ENCODE assay signal across 1 cellular context in the genomic region with DNA sequence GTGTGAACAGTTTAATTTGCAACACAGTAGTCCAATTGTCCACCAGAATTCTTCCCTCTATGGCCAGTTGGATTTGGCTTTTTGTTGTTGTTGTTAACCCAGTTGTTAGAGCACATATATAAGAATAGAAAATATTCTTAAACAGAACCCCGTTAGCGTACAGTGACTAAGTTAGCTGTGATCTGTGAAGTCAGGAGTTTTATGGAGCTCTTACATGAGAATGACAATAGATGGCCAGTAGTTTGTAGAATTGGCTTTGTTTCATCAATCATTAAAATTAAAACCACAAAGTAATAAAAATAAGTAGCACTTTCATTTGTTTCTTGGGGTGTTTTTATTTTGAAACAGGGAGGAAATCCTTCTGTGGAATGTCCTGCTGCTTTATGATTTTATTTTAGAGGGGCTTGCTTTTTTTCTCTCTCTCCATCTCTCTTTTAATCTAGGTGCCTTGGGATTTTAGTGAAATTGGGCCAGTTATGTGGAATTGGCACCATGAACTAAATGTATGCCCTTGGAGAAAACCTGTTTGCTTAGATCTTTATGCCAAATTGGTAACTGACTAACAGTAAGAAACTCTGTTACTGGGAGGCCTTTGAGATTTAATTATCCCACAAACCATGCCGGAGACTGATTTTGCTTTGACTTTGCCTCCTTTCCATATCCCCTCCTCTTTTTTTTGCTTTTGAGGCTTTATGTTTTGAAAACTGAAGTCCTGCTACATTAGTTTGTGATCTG.
A peak's percentile ranks its signal among the peaks of the same experiment; 100 is the strongest.
TF ChIP-seq lines count a peak whose summit lies in the region.

No MANE protein-coding gene starts in this region.

TF ChIP-seq in HEK293, 187 proteins besides CTCF, POLR2A, EP300 and RAD21 (continued from another document and continues in another):
- TF ChIP-seq, protein P1, sequence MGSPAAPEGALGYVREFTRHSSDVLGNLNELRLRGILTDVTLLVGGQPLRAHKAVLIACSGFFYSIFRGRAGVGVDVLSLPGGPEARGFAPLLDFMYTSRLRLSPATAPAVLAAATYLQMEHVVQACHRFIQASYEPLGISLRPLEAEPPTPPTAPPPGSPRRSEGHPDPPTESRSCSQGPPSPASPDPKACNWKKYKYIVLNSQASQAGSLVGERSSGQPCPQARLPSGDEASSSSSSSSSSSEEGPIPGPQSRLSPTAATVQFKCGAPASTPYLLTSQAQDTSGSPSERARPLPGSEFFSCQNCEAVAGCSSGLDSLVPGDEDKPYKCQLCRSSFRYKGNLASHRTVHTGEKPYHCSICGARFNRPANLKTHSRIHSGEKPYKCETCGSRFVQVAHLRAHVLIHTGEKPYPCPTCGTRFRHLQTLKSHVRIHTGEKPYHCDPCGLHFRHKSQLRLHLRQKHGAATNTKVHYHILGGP (tag by site-specific recombination; IDR thresholded peaks at IDR 0.05) = no peak
- TF ChIP-seq ZNF274 (IDR thresholded peaks at IDR 0.05; ENCODE audit: low read length) (no peak), ZNF274 (tag by site-specific recombination; IDR thresholded peaks at IDR 0.05; ENCODE audit: borderline replicate concordance) (no peak), ZBTB48 (tag by site-specific recombination; IDR thresholded peaks at IDR 0.05) (no peak), OSR2 (tag by site-specific recombination; IDR thresholded peaks at IDR 0.05) (peak; percentile 19; the same call in 1 of the 2 replicates), HOXD13 (CRISPR knock-in tag; IDR thresholded peaks at IDR 0.05; ENCODE audit: borderline replicate concordance) (no peak), ZNF768 (tag by site-specific recombination; IDR thresholded peaks at IDR 0.05) (no peak), RBAK (tag by site-specific recombination; IDR thresholded peaks at IDR 0.05) (no peak), ZNF112 (tag by site-specific recombination; IDR thresholded peaks at IDR 0.05) (no peak), ZNF658 (tag by site-specific recombination; IDR thresholded peaks at IDR 0.05) (no peak), ZNF843 (tag by site-specific recombination; IDR thresholded peaks at IDR 0.05) (peak; percentile 38; the same call in 1 of the 2 replicates), ZNF555 (tag by site-specific recombination; conservative IDR thresholded peaks at IDR 0.05) (no peak), ZNF785 (tag by site-specific recombination; IDR thresholded peaks at IDR 0.05) (no peak), OVOL3 (tag by site-specific recombination; IDR thresholded peaks at IDR 0.05) (no peak), ZNF514 (tag by site-specific recombination; IDR thresholded peaks at IDR 0.05) (no peak), ZNF571 (tag by site-specific recombination; IDR thresholded peaks at IDR 0.05) (no peak), ZNF174 (tag by site-specific recombination; IDR thresholded peaks at IDR 0.05) (no peak), ZNF391 (tag by site-specific recombination; IDR thresholded peaks at IDR 0.05; ENCODE audit: borderline replicate concordance, low read depth) (no peak), ZNF16 (tag by site-specific recombination; IDR thresholded peaks at IDR 0.05; ENCODE audit: low read depth) (no peak), WT1 (tag by site-specific recombination; IDR thresholded peaks at IDR 0.05) (peak; percentile 69; the same call in 1 of the 2 replicates), ZNF560 (tag by site-specific recombination; IDR thresholded peaks at IDR 0.05; ENCODE audit: borderline replicate concordance) (no peak), ZBTB8A (tag by site-specific recombination; IDR thresholded peaks at IDR 0.05) (no peak), ZXDB (tag by site-specific recombination; IDR thresholded peaks at IDR 0.05) (no peak), ZNF341 (tag by site-specific recombination; IDR thresholded peaks at IDR 0.05; ENCODE audit: low read depth) (peak; percentile 49; the same call in 1 of the 2 replicates), ZNF157 (tag by site-specific recombination; IDR thresholded peaks at IDR 0.05) (no peak), ZNF426 (tag by site-specific recombination; IDR thresholded peaks at IDR 0.05) (no peak), ZNF664 (tag by site-specific recombination; IDR thresholded peaks at IDR 0.05) (no peak), ZNF140 (tag by site-specific recombination; IDR thresholded peaks at IDR 0.05) (no peak)
- TF ChIP-seq, protein P2, sequence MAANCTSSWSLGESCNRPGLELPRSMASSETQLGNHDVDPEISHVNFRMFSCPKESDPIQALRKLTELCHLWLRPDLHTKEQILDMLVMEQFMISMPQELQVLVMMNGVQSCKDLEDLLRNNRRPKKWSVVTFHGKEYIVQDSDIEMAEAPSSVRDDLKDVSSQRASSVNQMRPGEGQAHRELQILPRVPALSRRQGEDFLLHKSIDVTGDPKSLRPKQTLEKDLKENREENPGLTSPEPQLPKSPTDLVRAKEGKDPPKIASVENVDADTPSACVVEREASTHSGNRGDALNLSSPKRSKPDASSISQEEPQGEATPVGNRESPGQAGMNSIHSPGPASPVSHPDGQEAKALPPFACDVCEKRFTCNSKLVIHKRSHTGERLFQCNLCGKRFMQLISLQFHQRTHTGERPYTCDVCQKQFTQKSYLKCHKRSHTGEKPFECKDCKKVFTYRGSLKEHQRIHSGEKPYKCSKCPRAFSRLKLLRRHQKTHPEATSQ (tag by site-specific recombination; IDR thresholded peaks at IDR 0.05) = no peak
- TF ChIP-seq, protein P3, sequence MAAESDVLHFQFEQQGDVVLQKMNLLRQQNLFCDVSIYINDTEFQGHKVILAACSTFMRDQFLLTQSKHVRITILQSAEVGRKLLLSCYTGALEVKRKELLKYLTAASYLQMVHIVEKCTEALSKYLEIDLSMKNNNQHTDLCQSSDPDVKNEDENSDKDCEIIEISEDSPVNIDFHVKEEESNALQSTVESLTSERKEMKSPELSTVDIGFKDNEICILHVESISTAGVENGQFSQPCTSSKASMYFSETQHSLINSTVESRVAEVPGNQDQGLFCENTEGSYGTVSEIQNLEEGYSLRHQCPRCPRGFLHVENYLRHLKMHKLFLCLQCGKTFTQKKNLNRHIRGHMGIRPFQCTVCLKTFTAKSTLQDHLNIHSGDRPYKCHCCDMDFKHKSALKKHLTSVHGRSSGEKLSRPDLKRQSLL (tag by site-specific recombination; IDR thresholded peaks at IDR 0.05) = no peak
- TF ChIP-seq, protein P4, sequence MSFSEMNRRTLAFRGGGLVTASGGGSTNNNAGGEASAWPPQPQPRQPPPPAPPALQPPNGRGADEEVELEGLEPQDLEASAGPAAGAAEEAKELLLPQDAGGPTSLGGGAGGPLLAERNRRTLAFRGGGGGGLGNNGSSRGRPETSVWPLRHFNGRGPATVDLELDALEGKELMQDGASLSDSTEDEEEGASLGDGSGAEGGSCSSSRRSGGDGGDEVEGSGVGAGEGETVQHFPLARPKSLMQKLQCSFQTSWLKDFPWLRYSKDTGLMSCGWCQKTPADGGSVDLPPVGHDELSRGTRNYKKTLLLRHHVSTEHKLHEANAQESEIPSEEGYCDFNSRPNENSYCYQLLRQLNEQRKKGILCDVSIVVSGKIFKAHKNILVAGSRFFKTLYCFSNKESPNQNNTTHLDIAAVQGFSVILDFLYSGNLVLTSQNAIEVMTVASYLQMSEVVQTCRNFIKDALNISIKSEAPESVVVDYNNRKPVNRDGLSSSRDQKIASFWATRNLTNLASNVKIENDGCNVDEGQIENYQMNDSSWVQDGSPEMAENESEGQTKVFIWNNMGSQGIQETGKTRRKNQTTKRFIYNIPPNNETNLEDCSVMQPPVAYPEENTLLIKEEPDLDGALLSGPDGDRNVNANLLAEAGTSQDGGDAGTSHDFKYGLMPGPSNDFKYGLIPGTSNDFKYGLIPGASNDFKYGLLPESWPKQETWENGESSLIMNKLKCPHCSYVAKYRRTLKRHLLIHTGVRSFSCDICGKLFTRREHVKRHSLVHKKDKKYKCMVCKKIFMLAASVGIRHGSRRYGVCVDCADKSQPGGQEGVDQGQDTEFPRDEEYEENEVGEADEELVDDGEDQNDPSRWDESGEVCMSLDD (tag by site-specific recombination; IDR thresholded peaks at IDR 0.05) = no peak
- TF ChIP-seq, protein P5, sequence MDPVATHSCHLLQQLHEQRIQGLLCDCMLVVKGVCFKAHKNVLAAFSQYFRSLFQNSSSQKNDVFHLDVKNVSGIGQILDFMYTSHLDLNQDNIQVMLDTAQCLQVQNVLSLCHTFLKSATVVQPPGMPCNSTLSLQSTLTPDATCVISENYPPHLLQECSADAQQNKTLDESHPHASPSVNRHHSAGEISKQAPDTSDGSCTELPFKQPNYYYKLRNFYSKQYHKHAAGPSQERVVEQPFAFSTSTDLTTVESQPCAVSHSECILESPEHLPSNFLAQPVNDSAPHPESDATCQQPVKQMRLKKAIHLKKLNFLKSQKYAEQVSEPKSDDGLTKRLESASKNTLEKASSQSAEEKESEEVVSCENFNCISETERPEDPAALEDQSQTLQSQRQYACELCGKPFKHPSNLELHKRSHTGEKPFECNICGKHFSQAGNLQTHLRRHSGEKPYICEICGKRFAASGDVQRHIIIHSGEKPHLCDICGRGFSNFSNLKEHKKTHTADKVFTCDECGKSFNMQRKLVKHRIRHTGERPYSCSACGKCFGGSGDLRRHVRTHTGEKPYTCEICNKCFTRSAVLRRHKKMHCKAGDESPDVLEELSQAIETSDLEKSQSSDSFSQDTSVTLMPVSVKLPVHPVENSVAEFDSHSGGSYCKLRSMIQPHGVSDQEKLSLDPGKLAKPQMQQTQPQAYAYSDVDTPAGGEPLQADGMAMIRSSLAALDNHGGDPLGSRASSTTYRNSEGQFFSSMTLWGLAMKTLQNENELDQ (tag by site-specific recombination; IDR thresholded peaks at IDR 0.05; ENCODE audit: low read depth) = no peak
- TF ChIP-seq, protein P6, sequence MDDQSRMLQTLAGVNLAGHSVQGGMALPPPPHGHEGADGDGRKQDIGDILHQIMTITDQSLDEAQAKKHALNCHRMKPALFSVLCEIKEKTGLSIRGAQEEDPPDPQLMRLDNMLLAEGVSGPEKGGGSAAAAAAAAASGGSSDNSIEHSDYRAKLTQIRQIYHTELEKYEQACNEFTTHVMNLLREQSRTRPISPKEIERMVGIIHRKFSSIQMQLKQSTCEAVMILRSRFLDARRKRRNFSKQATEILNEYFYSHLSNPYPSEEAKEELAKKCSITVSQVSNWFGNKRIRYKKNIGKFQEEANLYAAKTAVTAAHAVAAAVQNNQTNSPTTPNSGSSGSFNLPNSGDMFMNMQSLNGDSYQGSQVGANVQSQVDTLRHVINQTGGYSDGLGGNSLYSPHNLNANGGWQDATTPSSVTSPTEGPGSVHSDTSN (CRISPR knock-in tag; IDR thresholded peaks at IDR 0.05) = no peak
- TF ChIP-seq, protein P7, sequence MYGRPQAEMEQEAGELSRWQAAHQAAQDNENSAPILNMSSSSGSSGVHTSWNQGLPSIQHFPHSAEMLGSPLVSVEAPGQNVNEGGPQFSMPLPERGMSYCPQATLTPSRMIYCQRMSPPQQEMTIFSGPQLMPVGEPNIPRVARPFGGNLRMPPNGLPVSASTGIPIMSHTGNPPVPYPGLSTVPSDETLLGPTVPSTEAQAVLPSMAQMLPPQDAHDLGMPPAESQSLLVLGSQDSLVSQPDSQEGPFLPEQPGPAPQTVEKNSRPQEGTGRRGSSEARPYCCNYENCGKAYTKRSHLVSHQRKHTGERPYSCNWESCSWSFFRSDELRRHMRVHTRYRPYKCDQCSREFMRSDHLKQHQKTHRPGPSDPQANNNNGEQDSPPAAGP (tag by site-specific recombination; IDR thresholded peaks at IDR 0.05) = no peak
- TF ChIP-seq, protein P8, sequence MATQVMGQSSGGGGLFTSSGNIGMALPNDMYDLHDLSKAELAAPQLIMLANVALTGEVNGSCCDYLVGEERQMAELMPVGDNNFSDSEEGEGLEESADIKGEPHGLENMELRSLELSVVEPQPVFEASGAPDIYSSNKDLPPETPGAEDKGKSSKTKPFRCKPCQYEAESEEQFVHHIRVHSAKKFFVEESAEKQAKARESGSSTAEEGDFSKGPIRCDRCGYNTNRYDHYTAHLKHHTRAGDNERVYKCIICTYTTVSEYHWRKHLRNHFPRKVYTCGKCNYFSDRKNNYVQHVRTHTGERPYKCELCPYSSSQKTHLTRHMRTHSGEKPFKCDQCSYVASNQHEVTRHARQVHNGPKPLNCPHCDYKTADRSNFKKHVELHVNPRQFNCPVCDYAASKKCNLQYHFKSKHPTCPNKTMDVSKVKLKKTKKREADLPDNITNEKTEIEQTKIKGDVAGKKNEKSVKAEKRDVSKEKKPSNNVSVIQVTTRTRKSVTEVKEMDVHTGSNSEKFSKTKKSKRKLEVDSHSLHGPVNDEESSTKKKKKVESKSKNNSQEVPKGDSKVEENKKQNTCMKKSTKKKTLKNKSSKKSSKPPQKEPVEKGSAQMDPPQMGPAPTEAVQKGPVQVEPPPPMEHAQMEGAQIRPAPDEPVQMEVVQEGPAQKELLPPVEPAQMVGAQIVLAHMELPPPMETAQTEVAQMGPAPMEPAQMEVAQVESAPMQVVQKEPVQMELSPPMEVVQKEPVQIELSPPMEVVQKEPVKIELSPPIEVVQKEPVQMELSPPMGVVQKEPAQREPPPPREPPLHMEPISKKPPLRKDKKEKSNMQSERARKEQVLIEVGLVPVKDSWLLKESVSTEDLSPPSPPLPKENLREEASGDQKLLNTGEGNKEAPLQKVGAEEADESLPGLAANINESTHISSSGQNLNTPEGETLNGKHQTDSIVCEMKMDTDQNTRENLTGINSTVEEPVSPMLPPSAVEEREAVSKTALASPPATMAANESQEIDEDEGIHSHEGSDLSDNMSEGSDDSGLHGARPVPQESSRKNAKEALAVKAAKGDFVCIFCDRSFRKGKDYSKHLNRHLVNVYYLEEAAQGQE (tag by site-specific recombination; IDR thresholded peaks at IDR 0.05) = no peak
- TF ChIP-seq, protein P9, sequence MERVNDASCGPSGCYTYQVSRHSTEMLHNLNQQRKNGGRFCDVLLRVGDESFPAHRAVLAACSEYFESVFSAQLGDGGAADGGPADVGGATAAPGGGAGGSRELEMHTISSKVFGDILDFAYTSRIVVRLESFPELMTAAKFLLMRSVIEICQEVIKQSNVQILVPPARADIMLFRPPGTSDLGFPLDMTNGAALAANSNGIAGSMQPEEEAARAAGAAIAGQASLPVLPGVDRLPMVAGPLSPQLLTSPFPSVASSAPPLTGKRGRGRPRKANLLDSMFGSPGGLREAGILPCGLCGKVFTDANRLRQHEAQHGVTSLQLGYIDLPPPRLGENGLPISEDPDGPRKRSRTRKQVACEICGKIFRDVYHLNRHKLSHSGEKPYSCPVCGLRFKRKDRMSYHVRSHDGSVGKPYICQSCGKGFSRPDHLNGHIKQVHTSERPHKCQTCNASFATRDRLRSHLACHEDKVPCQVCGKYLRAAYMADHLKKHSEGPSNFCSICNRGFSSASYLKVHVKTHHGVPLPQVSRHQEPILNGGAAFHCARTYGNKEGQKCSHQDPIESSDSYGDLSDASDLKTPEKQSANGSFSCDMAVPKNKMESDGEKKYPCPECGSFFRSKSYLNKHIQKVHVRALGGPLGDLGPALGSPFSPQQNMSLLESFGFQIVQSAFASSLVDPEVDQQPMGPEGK (tag by site-specific recombination; IDR thresholded peaks at IDR 0.05) = no peak
- TF ChIP-seq, protein P10, sequence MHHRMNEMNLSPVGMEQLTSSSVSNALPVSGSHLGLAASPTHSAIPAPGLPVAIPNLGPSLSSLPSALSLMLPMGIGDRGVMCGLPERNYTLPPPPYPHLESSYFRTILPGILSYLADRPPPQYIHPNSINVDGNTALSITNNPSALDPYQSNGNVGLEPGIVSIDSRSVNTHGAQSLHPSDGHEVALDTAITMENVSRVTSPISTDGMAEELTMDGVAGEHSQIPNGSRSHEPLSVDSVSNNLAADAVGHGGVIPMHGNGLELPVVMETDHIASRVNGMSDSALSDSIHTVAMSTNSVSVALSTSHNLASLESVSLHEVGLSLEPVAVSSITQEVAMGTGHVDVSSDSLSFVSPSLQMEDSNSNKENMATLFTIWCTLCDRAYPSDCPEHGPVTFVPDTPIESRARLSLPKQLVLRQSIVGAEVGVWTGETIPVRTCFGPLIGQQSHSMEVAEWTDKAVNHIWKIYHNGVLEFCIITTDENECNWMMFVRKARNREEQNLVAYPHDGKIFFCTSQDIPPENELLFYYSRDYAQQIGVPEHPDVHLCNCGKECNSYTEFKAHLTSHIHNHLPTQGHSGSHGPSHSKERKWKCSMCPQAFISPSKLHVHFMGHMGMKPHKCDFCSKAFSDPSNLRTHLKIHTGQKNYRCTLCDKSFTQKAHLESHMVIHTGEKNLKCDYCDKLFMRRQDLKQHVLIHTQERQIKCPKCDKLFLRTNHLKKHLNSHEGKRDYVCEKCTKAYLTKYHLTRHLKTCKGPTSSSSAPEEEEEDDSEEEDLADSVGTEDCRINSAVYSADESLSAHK (tag by site-specific recombination; IDR thresholded peaks at IDR 0.05) = 0 out of 2 replicates have a peak, but pooled peaks have one; percentile 15
